ENCODE assay signal across 1 cellular context in the genomic region with DNA sequence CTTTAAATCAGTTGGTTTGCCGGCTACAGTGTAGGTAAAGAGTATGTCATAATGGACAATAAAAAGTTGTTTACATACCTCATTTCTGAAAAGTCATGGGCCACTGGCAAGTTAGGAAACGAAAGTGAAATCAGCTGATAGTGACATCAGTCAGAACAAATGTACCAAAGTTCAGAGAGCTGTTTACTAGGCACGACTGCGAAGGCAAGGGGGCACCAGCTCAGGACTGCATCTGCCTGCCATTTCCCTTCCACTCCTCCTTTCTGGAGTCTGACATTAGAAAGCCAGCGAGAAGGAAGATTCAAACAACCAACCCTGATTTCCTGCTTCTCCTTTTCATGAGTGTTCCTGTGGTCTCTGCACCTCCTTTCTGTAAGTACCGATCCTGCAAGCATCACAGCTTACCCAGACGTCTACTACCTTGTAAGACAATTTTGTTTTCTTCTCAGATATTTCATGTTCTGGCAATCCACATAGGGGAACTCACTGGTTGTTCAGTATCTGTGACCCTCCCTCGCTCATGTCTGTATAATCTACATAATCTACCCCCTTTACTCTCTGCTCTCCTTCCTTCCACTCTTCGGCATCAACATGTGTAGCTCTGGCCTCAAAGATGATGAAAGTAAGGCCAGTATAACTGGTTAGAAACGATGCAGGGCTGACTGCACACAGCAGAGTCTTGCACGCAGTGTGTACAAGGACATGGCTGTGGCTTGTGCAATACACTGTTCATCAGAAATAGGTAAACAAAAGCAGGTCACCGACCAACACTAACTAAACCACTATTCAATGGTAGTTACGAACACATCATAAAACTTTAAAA.
A peak's percentile ranks its signal among the peaks of the same experiment; 100 is the strongest.
TF ChIP-seq lines count a peak whose summit lies in the region.

A gene (plus strand): TSS at position 174 of the 823 bp plus-strand sequence. CDS start 16,370 bp downstream, outside the sequence.

TF ChIP-seq in HepG2, 621 proteins besides CTCF, POLR2A, EP300 and RAD21 (continued from another document and continues in another):
- TF ChIP-seq, protein P1, sequence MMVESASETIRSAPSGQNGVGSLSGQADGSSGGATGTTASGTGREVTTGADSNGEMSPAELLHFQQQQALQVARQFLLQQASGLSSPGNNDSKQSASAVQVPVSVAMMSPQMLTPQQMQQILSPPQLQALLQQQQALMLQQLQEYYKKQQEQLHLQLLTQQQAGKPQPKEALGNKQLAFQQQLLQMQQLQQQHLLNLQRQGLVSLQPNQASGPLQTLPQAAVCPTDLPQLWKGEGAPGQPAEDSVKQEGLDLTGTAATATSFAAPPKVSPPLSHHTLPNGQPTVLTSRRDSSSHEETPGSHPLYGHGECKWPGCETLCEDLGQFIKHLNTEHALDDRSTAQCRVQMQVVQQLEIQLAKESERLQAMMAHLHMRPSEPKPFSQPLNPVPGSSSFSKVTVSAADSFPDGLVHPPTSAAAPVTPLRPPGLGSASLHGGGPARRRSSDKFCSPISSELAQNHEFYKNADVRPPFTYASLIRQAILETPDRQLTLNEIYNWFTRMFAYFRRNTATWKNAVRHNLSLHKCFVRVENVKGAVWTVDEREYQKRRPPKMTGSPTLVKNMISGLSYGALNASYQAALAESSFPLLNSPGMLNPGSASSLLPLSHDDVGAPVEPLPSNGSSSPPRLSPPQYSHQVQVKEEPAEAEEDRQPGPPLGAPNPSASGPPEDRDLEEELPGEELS (CRISPR knock-in tag; IDR thresholded peaks at IDR 0.05), result peak; percentile 93
- TF ChIP-seq ZNF326 (CRISPR knock-in tag; IDR thresholded peaks at IDR 0.05; ENCODE audit: borderline replicate concordance), result no peak; the same call in 1 of the 2 replicates
- peak; percentile 33 to 41; a peak in 1 of 4 replicates for TF ChIP-seq MAFK (conservative IDR thresholded peaks at IDR 0.05 in 1 of 2, IDR thresholded peaks at IDR 0.05 in 1 of 2; ENCODE audit: low read length in 2 of 2)
- peak; percentile 72 for TF ChIP-seq ZBTB21 (CRISPR knock-in tag; IDR thresholded peaks at IDR 0.05)
- TF ChIP-seq ZBTB7B (CRISPR knock-in tag; IDR thresholded peaks at IDR 0.05), result 0 out of 2 replicates have a peak, but pooled peaks have one; percentile 39
- TF ChIP-seq, protein P2, sequence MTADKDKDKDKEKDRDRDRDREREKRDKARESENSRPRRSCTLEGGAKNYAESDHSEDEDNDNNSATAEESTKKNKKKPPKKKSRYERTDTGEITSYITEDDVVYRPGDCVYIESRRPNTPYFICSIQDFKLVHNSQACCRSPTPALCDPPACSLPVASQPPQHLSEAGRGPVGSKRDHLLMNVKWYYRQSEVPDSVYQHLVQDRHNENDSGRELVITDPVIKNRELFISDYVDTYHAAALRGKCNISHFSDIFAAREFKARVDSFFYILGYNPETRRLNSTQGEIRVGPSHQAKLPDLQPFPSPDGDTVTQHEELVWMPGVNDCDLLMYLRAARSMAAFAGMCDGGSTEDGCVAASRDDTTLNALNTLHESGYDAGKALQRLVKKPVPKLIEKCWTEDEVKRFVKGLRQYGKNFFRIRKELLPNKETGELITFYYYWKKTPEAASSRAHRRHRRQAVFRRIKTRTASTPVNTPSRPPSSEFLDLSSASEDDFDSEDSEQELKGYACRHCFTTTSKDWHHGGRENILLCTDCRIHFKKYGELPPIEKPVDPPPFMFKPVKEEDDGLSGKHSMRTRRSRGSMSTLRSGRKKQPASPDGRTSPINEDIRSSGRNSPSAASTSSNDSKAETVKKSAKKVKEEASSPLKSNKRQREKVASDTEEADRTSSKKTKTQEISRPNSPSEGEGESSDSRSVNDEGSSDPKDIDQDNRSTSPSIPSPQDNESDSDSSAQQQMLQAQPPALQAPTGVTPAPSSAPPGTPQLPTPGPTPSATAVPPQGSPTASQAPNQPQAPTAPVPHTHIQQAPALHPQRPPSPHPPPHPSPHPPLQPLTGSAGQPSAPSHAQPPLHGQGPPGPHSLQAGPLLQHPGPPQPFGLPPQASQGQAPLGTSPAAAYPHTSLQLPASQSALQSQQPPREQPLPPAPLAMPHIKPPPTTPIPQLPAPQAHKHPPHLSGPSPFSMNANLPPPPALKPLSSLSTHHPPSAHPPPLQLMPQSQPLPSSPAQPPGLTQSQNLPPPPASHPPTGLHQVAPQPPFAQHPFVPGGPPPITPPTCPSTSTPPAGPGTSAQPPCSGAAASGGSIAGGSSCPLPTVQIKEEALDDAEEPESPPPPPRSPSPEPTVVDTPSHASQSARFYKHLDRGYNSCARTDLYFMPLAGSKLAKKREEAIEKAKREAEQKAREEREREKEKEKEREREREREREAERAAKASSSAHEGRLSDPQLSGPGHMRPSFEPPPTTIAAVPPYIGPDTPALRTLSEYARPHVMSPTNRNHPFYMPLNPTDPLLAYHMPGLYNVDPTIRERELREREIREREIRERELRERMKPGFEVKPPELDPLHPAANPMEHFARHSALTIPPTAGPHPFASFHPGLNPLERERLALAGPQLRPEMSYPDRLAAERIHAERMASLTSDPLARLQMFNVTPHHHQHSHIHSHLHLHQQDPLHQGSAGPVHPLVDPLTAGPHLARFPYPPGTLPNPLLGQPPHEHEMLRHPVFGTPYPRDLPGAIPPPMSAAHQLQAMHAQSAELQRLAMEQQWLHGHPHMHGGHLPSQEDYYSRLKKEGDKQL (CRISPR knock-in tag; IDR thresholded peaks at IDR 0.05; ENCODE audit: low read depth), result 0 out of 2 replicates have a peak, but pooled peaks have one; percentile 34
- no peak for TF ChIP-seq KDM2A (CRISPR knock-in tag; IDR thresholded peaks at IDR 0.05; ENCODE audit: borderline replicate concordance, low read depth)
- TF ChIP-seq ZNF709 (CRISPR knock-in tag; IDR thresholded peaks at IDR 0.05), result no peak
- TF ChIP-seq ZNF556 (CRISPR knock-in tag; IDR thresholded peaks at IDR 0.05; ENCODE audit: borderline replicate concordance), result 0 out of 2 replicates have a peak, but pooled peaks have one; percentile 25
- TF ChIP-seq IKZF1 (IDR thresholded peaks at IDR 0.05), result no peak
- TF ChIP-seq, protein P3, sequence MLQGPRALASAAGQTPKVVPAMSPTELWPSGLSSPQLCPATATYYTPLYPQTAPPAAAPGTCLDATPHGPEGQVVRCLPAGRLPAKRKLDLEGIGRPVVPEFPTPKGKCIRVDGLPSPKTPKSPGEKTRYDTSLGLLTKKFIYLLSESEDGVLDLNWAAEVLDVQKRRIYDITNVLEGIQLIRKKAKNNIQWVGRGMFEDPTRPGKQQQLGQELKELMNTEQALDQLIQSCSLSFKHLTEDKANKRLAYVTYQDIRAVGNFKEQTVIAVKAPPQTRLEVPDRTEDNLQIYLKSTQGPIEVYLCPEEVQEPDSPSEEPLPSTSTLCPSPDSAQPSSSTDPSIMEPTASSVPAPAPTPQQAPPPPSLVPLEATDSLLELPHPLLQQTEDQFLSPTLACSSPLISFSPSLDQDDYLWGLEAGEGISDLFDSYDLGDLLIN (CRISPR knock-in tag; IDR thresholded peaks at IDR 0.05; ENCODE audit: borderline replicate concordance), result no peak
- TF ChIP-seq SMAD3 (CRISPR knock-in tag; IDR thresholded peaks at IDR 0.05), result peak; percentile 34; the same call in 1 of the 2 replicates
- no peak for TF ChIP-seq ZNF235 (CRISPR knock-in tag; IDR thresholded peaks at IDR 0.05; ENCODE audit: borderline replicate concordance)
- TF ChIP-seq ZNF766 (CRISPR knock-in tag; IDR thresholded peaks at IDR 0.05; ENCODE audit: borderline replicate concordance), result peak; percentile 38; the same call in 1 of the 2 replicates
- TF ChIP-seq SAFB2 (CRISPR knock-in tag; IDR thresholded peaks at IDR 0.05; ENCODE audit: borderline replicate concordance, low read depth), result 0 out of 2 replicates have a peak, but pooled peaks have one; percentile 27
- TF ChIP-seq PHF20 (CRISPR knock-in tag; IDR thresholded peaks at IDR 0.05), result peak; percentile 38; the same call in 1 of the 2 replicates
- no peak; a peak in 1 of 4 replicates for TF ChIP-seq NR2F1 (CRISPR knock-in tag; IDR thresholded peaks at IDR 0.05)
- 0 out of 2 replicates have a peak, but pooled peaks have one; percentile 51 for TF ChIP-seq KDM4B (CRISPR knock-in tag; IDR thresholded peaks at IDR 0.05)
- TF ChIP-seq, protein P4, sequence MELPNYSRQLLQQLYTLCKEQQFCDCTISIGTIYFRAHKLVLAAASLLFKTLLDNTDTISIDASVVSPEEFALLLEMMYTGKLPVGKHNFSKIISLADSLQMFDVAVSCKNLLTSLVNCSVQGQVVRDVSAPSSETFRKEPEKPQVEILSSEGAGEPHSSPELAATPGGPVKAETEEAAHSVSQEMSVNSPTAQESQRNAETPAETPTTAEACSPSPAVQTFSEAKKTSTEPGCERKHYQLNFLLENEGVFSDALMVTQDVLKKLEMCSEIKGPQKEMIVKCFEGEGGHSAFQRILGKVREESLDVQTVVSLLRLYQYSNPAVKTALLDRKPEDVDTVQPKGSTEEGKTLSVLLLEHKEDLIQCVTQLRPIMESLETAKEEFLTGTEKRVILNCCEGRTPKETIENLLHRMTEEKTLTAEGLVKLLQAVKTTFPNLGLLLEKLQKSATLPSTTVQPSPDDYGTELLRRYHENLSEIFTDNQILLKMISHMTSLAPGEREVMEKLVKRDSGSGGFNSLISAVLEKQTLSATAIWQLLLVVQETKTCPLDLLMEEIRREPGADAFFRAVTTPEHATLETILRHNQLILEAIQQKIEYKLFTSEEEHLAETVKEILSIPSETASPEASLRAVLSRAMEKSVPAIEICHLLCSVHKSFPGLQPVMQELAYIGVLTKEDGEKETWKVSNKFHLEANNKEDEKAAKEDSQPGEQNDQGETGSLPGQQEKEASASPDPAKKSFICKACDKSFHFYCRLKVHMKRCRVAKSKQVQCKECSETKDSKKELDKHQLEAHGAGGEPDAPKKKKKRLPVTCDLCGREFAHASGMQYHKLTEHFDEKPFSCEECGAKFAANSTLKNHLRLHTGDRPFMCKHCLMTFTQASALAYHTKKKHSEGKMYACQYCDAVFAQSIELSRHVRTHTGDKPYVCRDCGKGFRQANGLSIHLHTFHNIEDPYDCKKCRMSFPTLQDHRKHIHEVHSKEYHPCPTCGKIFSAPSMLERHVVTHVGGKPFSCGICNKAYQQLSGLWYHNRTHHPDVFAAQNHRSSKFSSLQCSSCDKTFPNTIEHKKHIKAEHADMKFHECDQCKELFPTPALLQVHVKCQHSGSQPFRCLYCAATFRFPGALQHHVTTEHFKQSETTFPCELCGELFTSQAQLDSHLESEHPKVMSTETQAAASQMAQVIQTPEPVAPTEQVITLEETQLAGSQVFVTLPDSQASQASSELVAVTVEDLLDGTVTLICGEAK (IDR thresholded peaks at IDR 0.05), result no peak
- TF ChIP-seq, protein P4 (CRISPR knock-in tag; IDR thresholded peaks at IDR 0.05), result no peak; the same call in 1 of the 2 replicates
- peak; percentile 87; the same call in 1 of the 2 replicates for TF ChIP-seq KMT2B (CRISPR knock-in tag; IDR thresholded peaks at IDR 0.05)
- no peak for TF ChIP-seq CBX1 (IDR thresholded peaks at IDR 0.05; ENCODE audit: low read depth)
- TF ChIP-seq, protein P5, sequence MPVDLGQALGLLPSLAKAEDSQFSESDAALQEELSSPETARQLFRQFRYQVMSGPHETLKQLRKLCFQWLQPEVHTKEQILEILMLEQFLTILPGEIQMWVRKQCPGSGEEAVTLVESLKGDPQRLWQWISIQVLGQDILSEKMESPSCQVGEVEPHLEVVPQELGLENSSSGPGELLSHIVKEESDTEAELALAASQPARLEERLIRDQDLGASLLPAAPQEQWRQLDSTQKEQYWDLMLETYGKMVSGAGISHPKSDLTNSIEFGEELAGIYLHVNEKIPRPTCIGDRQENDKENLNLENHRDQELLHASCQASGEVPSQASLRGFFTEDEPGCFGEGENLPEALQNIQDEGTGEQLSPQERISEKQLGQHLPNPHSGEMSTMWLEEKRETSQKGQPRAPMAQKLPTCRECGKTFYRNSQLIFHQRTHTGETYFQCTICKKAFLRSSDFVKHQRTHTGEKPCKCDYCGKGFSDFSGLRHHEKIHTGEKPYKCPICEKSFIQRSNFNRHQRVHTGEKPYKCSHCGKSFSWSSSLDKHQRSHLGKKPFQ (CRISPR knock-in tag; IDR thresholded peaks at IDR 0.05; ENCODE audit: insufficient replicate concordance), result peak; percentile 25
- 0 out of 2 replicates have a peak, but pooled peaks have one; percentile 52 for TF ChIP-seq PAF1 (CRISPR knock-in tag; IDR thresholded peaks at IDR 0.05)
- TF ChIP-seq MIER2 (CRISPR knock-in tag; IDR thresholded peaks at IDR 0.05), result 0 out of 2 replicates have a peak, but pooled peaks have one; percentile 35
- TF ChIP-seq, protein P6, sequence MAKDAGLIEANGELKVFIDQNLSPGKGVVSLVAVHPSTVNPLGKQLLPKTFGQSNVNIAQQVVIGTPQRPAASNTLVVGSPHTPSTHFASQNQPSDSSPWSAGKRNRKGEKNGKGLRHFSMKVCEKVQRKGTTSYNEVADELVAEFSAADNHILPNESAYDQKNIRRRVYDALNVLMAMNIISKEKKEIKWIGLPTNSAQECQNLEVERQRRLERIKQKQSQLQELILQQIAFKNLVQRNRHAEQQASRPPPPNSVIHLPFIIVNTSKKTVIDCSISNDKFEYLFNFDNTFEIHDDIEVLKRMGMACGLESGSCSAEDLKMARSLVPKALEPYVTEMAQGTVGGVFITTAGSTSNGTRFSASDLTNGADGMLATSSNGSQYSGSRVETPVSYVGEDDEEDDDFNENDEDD (CRISPR knock-in tag; IDR thresholded peaks at IDR 0.05; ENCODE audit: borderline replicate concordance), result 0 out of 2 replicates have a peak, but pooled peaks have one; percentile 13
- no peak for TF ChIP-seq ZNF260 (CRISPR knock-in tag; IDR thresholded peaks at IDR 0.05; ENCODE audit: borderline replicate concordance, low read depth)
- TF ChIP-seq, protein P7, sequence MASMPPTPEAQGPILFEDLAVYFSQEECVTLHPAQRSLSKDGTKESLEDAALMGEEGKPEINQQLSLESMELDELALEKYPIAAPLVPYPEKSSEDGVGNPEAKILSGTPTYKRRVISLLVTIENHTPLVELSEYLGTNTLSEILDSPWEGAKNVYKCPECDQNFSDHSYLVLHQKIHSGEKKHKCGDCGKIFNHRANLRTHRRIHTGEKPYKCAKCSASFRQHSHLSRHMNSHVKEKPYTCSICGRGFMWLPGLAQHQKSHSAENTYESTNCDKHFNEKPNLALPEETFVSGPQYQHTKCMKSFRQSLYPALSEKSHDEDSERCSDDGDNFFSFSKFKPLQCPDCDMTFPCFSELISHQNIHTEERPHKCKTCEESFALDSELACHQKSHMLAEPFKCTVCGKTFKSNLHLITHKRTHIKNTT (CRISPR knock-in tag; IDR thresholded peaks at IDR 0.05), result no peak
